In genomic region chr7:151051108-151051507, GRCh38 we compare ENCODE assay signal across 1 cellular context.
TF ChIP-seq lines count a peak whose summit lies in the region.

No MANE protein-coding gene starts in this region.

TF ChIP-seq in WTC11, 78 proteins besides CTCF, POLR2A, EP300 and RAD21 (continued from another document and continues in another):
- TF ChIP-seq ZNF532 (CRISPR knock-in tag; IDR thresholded peaks at IDR 0.05; ENCODE audit: borderline replicate concordance) (no peak), JAZF1 (CRISPR knock-in tag; IDR thresholded peaks at IDR 0.05) (no peak), ZNF423 (CRISPR knock-in tag; IDR thresholded peaks at IDR 0.05) (no peak), NR1H2 (CRISPR knock-in tag; IDR thresholded peaks at IDR 0.05) (peak; percentile 79; the same call in 1 of the 2 replicates), EMX1 (CRISPR knock-in tag; IDR thresholded peaks at IDR 0.05) (no peak), TEAD1 (CRISPR knock-in tag; IDR thresholded peaks at IDR 0.05) (peak; percentile 98), MYBL2 (CRISPR knock-in tag; IDR thresholded peaks at IDR 0.05) (peak; percentile 95), ZSCAN18 (CRISPR knock-in tag; IDR thresholded peaks at IDR 0.05) (no peak), TEAD4 (CRISPR knock-in tag; IDR thresholded peaks at IDR 0.05) (peak; percentile 96), ATF1 (CRISPR knock-in tag; IDR thresholded peaks at IDR 0.05) (peak; percentile 93; the same call in 1 of the 2 replicates), NFATC4 (CRISPR knock-in tag; IDR thresholded peaks at IDR 0.05) (no peak), ZNF416 (CRISPR knock-in tag; IDR thresholded peaks at IDR 0.05) (no peak), IRF1 (CRISPR knock-in tag; IDR thresholded peaks at IDR 0.05) (peak; percentile 97), SMAD4 (CRISPR knock-in tag; IDR thresholded peaks at IDR 0.05) (peak; percentile 93), E2F5 (CRISPR knock-in tag; IDR thresholded peaks at IDR 0.05) (peak; percentile 97), RORB (CRISPR knock-in tag; IDR thresholded peaks at IDR 0.05) (no peak), RELA (CRISPR knock-in tag; IDR thresholded peaks at IDR 0.05; ENCODE audit: borderline replicate concordance) (peak; percentile 97), CREM (CRISPR knock-in tag; IDR thresholded peaks at IDR 0.05) (peak; percentile 80; the same call in 1 of the 2 replicates), ZNF281 (CRISPR knock-in tag; IDR thresholded peaks at IDR 0.05) (peak; percentile 97), USF2 (CRISPR knock-in tag; IDR thresholded peaks at IDR 0.05) (no peak; the same call in 1 of the 2 replicates), ZNF121 (CRISPR knock-in tag; IDR thresholded peaks at IDR 0.05) (no peak; the same call in 1 of the 2 replicates), GRHL2 (CRISPR knock-in tag; IDR thresholded peaks at IDR 0.05; ENCODE audit: insufficient replicate concordance, severe bottlenecking) (no peak), ZNF317 (CRISPR knock-in tag; IDR thresholded peaks at IDR 0.05; ENCODE audit: borderline replicate concordance, low read depth) (peak; percentile 78), SOX15 (CRISPR knock-in tag; IDR thresholded peaks at IDR 0.05) (no peak), E2F1 (CRISPR knock-in tag; IDR thresholded peaks at IDR 0.05) (peak; percentile 92), FOXP1 (CRISPR knock-in tag; IDR thresholded peaks at IDR 0.05; ENCODE audit: borderline replicate concordance) (peak; percentile 99), KAT7 (CRISPR knock-in tag; IDR thresholded peaks at IDR 0.05; ENCODE audit: borderline replicate concordance) (peak; percentile 99), JUN (CRISPR knock-in tag; IDR thresholded peaks at IDR 0.05) (peak; percentile 98), ZNF396 (CRISPR knock-in tag; IDR thresholded peaks at IDR 0.05; ENCODE audit: borderline replicate concordance) (no peak), GABPB1 (CRISPR knock-in tag; IDR thresholded peaks at IDR 0.05) (no peak), CREB1 (CRISPR knock-in tag; IDR thresholded peaks at IDR 0.05) (peak; percentile 96), GTF2I (CRISPR knock-in tag; conservative IDR thresholded peaks at IDR 0.05) (no peak), ZNF671 (CRISPR knock-in tag; IDR thresholded peaks at IDR 0.05) (no peak), SP1 (CRISPR knock-in tag; conservative IDR thresholded peaks at IDR 0.05) (peak; percentile 88)
- TF ChIP-seq, protein P1, sequence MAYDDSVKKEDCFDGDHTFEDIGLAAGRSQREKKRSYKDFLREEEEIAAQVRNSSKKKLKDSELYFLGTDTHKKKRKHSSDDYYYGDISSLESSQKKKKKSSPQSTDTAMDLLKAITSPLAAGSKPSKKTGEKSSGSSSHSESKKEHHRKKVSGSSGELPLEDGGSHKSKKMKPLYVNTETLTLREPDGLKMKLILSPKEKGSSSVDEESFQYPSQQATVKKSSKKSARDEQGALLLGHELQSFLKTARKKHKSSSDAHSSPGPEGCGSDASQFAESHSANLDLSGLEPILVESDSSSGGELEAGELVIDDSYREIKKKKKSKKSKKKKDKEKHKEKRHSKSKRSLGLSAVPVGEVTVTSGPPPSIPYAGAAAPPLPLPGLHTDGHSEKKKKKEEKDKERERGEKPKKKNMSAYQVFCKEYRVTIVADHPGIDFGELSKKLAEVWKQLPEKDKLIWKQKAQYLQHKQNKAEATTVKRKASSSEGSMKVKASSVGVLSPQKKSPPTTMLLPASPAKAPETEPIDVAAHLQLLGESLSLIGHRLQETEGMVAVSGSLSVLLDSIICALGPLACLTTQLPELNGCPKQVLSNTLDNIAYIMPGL (CRISPR knock-in tag; IDR thresholded peaks at IDR 0.05), result peak; percentile 70; the same call in 1 of the 2 replicates
- TF ChIP-seq, protein P2, sequence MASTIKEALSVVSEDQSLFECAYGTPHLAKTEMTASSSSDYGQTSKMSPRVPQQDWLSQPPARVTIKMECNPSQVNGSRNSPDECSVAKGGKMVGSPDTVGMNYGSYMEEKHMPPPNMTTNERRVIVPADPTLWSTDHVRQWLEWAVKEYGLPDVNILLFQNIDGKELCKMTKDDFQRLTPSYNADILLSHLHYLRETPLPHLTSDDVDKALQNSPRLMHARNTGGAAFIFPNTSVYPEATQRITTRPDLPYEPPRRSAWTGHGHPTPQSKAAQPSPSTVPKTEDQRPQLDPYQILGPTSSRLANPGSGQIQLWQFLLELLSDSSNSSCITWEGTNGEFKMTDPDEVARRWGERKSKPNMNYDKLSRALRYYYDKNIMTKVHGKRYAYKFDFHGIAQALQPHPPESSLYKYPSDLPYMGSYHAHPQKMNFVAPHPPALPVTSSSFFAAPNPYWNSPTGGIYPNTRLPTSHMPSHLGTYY (CRISPR knock-in tag; IDR thresholded peaks at IDR 0.05), result no peak
- TF ChIP-seq, protein P3, sequence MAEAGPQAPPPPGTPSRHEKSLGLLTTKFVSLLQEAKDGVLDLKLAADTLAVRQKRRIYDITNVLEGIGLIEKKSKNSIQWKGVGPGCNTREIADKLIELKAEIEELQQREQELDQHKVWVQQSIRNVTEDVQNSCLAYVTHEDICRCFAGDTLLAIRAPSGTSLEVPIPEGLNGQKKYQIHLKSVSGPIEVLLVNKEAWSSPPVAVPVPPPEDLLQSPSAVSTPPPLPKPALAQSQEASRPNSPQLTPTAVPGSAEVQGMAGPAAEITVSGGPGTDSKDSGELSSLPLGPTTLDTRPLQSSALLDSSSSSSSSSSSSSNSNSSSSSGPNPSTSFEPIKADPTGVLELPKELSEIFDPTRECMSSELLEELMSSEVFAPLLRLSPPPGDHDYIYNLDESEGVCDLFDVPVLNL (CRISPR knock-in tag; IDR thresholded peaks at IDR 0.05; ENCODE audit: borderline replicate concordance, low read depth), result peak; percentile 94
- TF ChIP-seq, protein P4, sequence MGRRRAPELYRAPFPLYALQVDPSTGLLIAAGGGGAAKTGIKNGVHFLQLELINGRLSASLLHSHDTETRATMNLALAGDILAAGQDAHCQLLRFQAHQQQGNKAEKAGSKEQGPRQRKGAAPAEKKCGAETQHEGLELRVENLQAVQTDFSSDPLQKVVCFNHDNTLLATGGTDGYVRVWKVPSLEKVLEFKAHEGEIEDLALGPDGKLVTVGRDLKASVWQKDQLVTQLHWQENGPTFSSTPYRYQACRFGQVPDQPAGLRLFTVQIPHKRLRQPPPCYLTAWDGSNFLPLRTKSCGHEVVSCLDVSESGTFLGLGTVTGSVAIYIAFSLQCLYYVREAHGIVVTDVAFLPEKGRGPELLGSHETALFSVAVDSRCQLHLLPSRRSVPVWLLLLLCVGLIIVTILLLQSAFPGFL (CRISPR knock-in tag; IDR thresholded peaks at IDR 0.05; ENCODE audit: borderline replicate concordance), result no peak
- TF ChIP-seq, protein P5, sequence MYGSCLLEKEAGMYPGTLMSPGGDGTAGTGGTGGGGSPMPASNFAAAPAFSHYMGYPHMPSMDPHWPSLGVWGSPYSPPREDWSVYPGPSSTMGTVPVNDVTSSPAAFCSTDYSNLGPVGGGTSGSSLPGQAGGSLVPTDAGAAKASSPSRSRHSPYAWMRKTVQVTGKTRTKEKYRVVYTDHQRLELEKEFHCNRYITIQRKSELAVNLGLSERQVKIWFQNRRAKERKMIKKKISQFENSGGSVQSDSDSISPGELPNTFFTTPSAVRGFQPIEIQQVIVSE (CRISPR knock-in tag; IDR thresholded peaks at IDR 0.05; ENCODE audit: borderline replicate concordance), result no peak
- TF ChIP-seq, protein P6, sequence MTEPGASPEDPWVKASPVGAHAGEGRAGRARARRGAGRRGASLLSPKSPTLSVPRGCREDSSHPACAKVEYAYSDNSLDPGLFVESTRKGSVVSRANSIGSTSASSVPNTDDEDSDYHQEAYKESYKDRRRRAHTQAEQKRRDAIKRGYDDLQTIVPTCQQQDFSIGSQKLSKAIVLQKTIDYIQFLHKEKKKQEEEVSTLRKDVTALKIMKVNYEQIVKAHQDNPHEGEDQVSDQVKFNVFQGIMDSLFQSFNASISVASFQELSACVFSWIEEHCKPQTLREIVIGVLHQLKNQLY (CRISPR knock-in tag; IDR thresholded peaks at IDR 0.05), result peak; percentile 97
- TF ChIP-seq, protein P7, sequence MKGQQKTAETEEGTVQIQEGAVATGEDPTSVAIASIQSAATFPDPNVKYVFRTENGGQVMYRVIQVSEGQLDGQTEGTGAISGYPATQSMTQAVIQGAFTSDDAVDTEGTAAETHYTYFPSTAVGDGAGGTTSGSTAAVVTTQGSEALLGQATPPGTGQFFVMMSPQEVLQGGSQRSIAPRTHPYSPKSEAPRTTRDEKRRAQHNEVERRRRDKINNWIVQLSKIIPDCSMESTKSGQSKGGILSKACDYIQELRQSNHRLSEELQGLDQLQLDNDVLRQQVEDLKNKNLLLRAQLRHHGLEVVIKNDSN (CRISPR knock-in tag; IDR thresholded peaks at IDR 0.05), result peak; percentile 82
